ENCODE assay signal across 9 cellular contexts in the genomic region with DNA sequence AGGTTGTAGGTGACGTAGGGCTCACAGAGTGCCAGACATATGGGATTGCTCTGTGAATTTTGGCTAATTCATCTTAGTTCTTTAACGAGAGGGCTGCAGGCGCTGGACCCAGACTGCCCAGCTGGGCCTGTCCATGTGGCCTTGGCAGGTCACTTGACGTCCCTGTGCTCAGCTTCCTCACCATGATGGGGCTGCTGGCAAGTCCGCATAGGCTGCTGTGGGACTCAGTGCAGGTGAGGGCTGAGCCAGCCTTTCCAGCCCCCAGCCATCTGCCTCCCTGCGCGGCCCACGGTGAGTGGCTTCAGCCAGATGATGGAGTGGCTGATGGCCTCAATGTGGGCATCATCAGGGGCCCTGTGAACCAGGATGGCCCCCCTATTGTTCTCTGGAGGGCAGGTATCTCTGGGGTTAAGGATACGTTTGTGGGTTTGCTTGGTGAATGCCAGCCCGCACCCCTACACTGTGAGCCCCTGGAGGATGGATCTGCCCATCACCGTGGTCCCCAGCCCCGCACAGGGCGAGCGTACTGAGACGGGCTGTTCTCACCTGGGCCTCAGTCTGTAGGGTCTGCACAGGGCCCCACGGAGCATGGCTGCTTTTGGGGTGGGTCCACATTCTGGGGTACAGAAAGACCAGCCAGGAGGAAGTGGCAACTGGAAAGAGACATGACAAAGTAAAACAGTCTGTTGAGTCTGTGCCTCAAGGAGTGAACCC. TPM values are rescaled to one million over a fixed set of nuclear protein-coding genes. Genes with fewer than 3 reads are reported as not detected.
DNase-seq lines count a peak whose midpoint lies in the region; ATAC-seq and TF ChIP-seq lines count a peak whose summit lies in the region.
"Had no signal": no experiment of that assay in that cellular context is flagged by ENCODE, and none has a peak within 500 bp of the region (broad histone marks: within the 10 kb centered on the region; RNA-seq: fewer than 3 reads in every experiment).

No MANE protein-coding gene starts in this region.

- no peak overlapping the region for H3K9ac ChIP-seq in MM.1S (ENCODE audit: low read length)

- 81 to 90% (median 86%) methylated on average over 16 of the region's 16 CpGs for WGBS in adipose tissue, 3 donors

- peaks cover 10% of the 10 kb centered on the region for H3K9me3 Mint-ChIP-seq in type B pancreatic cell

- no peak for ATAC-seq in GM21619 (IDR thresholded peaks at IDR 0.05; ENCODE audit: unreplicated experiment)

- H3K9me3 ChIP-seq in MM.1S (replicated peaks; ENCODE audit: insufficient read depth, low read length), result no peaks in the 10 kb centered on the region
- H3K9me3 ChIP-seq: prostate gland had no signal

- no peaks in the 10 kb centered on the region for H3K27me3 ChIP-seq in MM.1S (replicated peaks; ENCODE audit: insufficient read depth, low read length)

- H3K4me1 ChIP-seq in MM.1S (ENCODE audit: low read length), result peaks cover 13% of the 10 kb centered on the region

- peaks cover 7% of the 10 kb centered on the region for H3K4me1 Mint-ChIP-seq in type B pancreatic cell (ENCODE audit: unreplicated experiment)

- H3F3A ChIP-seq in MM.1S (ENCODE audit: insufficient read depth, low read length), result peaks cover 5% of the 10 kb centered on the region

- no peaks in the 10 kb centered on the region for H3K36me3 ChIP-seq in MM.1S (replicated peaks; ENCODE audit: insufficient read depth, low read length)
- H3K36me3 ChIP-seq: prostate gland had no signal

- H3K27ac ChIP-seq in adipose tissue (ENCODE audit: low read depth, low read length), result peak overlapping the region; percentile 15
- no peak overlapping the region for H3K27ac ChIP-seq in MM.1S (ENCODE audit: low read length)

- H2AFZ ChIP-seq in MM.1S (ENCODE audit: low read length), result no peak overlapping the region

- H3K36me3 Mint-ChIP-seq in type B pancreatic cell, result peaks cover 8% of the 10 kb centered on the region

- no peak overlapping the region for H3K4me2 ChIP-seq in MM.1S (ENCODE audit: low read depth, low read length)

- H3K27me3 Mint-ChIP-seq in type B pancreatic cell, result no peaks in the 10 kb centered on the region

- H3K4me3 Mint-ChIP-seq in type B pancreatic cell, result no peak overlapping the region

- no peaks in the 10 kb centered on the region for H3K9me2 ChIP-seq in MM.1S (replicated peaks; ENCODE audit: insufficient read depth, low read length)

- peaks cover 82% of the 10 kb centered on the region for H3K79me2 ChIP-seq in MM.1S (ENCODE audit: low read length)

- no peak overlapping the region for H3K4me3 ChIP-seq in MM.1S (ENCODE audit: low read length)
- H3K4me3 ChIP-seq: prostate gland had no signal

- H3K27ac Mint-ChIP-seq in type B pancreatic cell, result peak overlapping the region; percentile 79

- TF ChIP-seq CTCF in type B pancreatic cell (conservative IDR thresholded peaks at IDR 0.05), result no peak
- no peak for TF ChIP-seq CTCF in MM.1S (IDR thresholded peaks at IDR 0.05; ENCODE audit: low read length)

- no peaks in the 10 kb centered on the region for H4K20me1 ChIP-seq in MM.1S (ENCODE audit: insufficient read depth, low read length)

- peak; percentile 3 for DNase-seq in activated gamma-delta T cell treated with Interleukin-2 at 50 U/mL for 16 hours
- no peak for DNase-seq in activated gamma-delta T cell (lab: John Stamatoyannopoulos, UW)
- peak; percentile 79 for DNase-seq in mesenteric fat pad (ENCODE audit: low spot score)
- DNase-seq in type B pancreatic cell (ENCODE audit: extremely low spot score, unreplicated experiment), result no peak
- DNase-seq in MM.1S, result no peak
- DNase-seq in NK-92 (lab: John Stamatoyannopoulos, UW; ENCODE audit: unreplicated experiment), result no peak

RNA-seq across cellular contexts. Expression of gene CARD19, which starts 3.7 kb away (rescaled TPM):
- polyA plus RNA-seq in adipose tissue, result 10 to 100 TPM; 12.5 to 43.7 (median 26.3) TPM
- total RNA-seq in mesenteric fat pad, result 38.9 TPM
- 17.7 and 22.2 TPM in 2 replicates for total RNA-seq in type B pancreatic cell (ENCODE audit: low replicate concordance)

RNA-seq across cellular contexts. Expression of gene NINJ1, which starts 34.3 kb away (rescaled TPM):
- polyA plus RNA-seq in adipose tissue, result 100 to 1,000 TPM in 1 of 3 donors, 10 to 100 TPM in 2; 22.3 to 100 (median 82.1) TPM
- 58.8 TPM for total RNA-seq in mesenteric fat pad
- total RNA-seq in type B pancreatic cell (ENCODE audit: low replicate concordance), result 19.4 and 21.6 TPM in 2 replicates

RNA-seq across cellular contexts. Expression of gene SUSD3, which starts 41.2 kb away (rescaled TPM):
- 1 to 10 TPM in 2 of 3 donors, under 1 TPM in 1; 0.93 to 4.8 (median 2.5) TPM for polyA plus RNA-seq in adipose tissue
- total RNA-seq in mesenteric fat pad (2.0 TPM), type B pancreatic cell (ENCODE audit: low replicate concordance) (1.5 and 3.8 TPM in 2 replicates)

Comparison
In these comparisons a context has a peak if more than half of its experiments do, and no peak if none do; other contexts are left out.
1. DNase-seq: peak in activated gamma-delta T cell treated with Interleukin-2 at 50 U/mL for 16 hours (single experiment) and mesenteric fat pad (single experiment); none in activated gamma-delta T cell (single experiment), type B pancreatic cell (single experiment), MM.1S (single experiment) and NK-92 (single experiment).